8 cellular contexts compared by ENCODE assay signal in genomic region chr22:43109921-43110443, GRCh38. TPM values are rescaled to one million over a fixed set of nuclear protein-coding genes. Genes with fewer than 3 reads are reported as not detected.
A peak's percentile ranks its signal among the peaks of the same experiment; 100 is the strongest.
DNase-seq lines count a peak whose midpoint lies in the region; ATAC-seq and TF ChIP-seq lines count a peak whose summit lies in the region.

No MANE protein-coding gene starts in this region.

- H3K9me3 ChIP-seq in WERI-Rb-1 (ENCODE audit: severe bottlenecking) (no peaks in the 10 kb centered on the region), iPS-18c (ENCODE audit: control insufficient read depth, insufficient read depth, low read length) (no peaks in the 10 kb centered on the region)

- H3K27ac ChIP-seq in WERI-Rb-1, result no peak overlapping the region

- peaks cover 13% of the 10 kb centered on the region for H3K27me3 ChIP-seq in WERI-Rb-1 (ENCODE audit: insufficient read depth, low read depth, severe bottlenecking)

- ATAC-seq in stimulated activated naive CD8-positive, alpha-beta T cell treated with anti-CD3 and anti-CD28 coated beads, Interleukin-15, amount 100 ng/mL, for 72 hours, result no peak

- no peaks in the 10 kb centered on the region for H3K9me3 Mint-ChIP-seq in stimulated activated naive CD8-positive, alpha-beta T cell treated with anti-CD3 and anti-CD28 coated beads, Interleukin-15, amount 100 ng/mL, for 72 hours

- peaks cover 7% of the 10 kb centered on the region for H3K4me1 Mint-ChIP-seq in stimulated activated naive CD8-positive, alpha-beta T cell treated with anti-CD3 and anti-CD28 coated beads, Interleukin-15, amount 100 ng/mL, for 72 hours

- H3K36me3 ChIP-seq in WERI-Rb-1, result no peaks in the 10 kb centered on the region

- H3K4me3 Mint-ChIP-seq in stimulated activated naive CD8-positive, alpha-beta T cell treated with anti-CD3 and anti-CD28 coated beads, Interleukin-15, amount 100 ng/mL, for 72 hours, result peak overlapping the region; percentile 81 to 84

- no peaks in the 10 kb centered on the region for H3K27me3 Mint-ChIP-seq in stimulated activated naive CD8-positive, alpha-beta T cell treated with anti-CD3 and anti-CD28 coated beads, Interleukin-15, amount 100 ng/mL, for 72 hours

- no peak overlapping the region for H3K27ac Mint-ChIP-seq in stimulated activated naive CD8-positive, alpha-beta T cell treated with anti-CD3 and anti-CD28 coated beads, Interleukin-15, amount 100 ng/mL, for 72 hours

- TF ChIP-seq CTCF in WERI-Rb-1 (IDR thresholded peaks at IDR 0.05; ENCODE audit: low read depth, low read length), result no peak

- peak; percentile 19 for DNase-seq in NCI-H2227 (lab: John Stamatoyannopoulos, UW; ENCODE audit: unreplicated experiment)
- DNase-seq in NCI-H2227 treated with DMSO at 0.1 percent for 48 hours (lab: John Stamatoyannopoulos, UW), result no peak
- DNase-seq in WERI-Rb-1, result no peak
- DNase-seq in stimulated activated naive CD8-positive, alpha-beta T cell treated with anti-CD3 and anti-CD28 coated beads, Interleukin-15, amount 100 ng/mL, for 72 hours, result no peak
- DNase-seq in NCI-H526 (lab: John Stamatoyannopoulos, UW), result no peak
- DNase-seq in SK-N-DZ (ENCODE audit: low spot score), result no peak
- DNase-seq in NCI-H2081 (lab: John Stamatoyannopoulos, UW), result no peak

- H3K4me3 ChIP-seq in WERI-Rb-1 (ENCODE audit: low read depth, low read length) (peak overlapping the region; percentile 70), iPS-18c (ENCODE audit: insufficient read depth, low read depth, low read length) (peak overlapping the region; percentile 40)

RNA-seq across cellular contexts. Expression of gene BIK, which starts 0.6 kb away (rescaled TPM):
- not detected in 2 replicates for polyA plus RNA-seq in SK-N-DZ (2014; cell fraction: cytosol; rRNA removed)
- not detected in 2 replicates for polyA plus RNA-seq in SK-N-DZ (2014; cell fraction: nucleus; rRNA removed)

RNA-seq across cellular contexts. Expression of gene TTLL1, which starts 20.8 kb away (rescaled TPM):
- 11.9 and 15.2 TPM in 2 replicates for polyA plus RNA-seq in SK-N-DZ (2014; cell fraction: cytosol; rRNA removed)
- 5.1 and 6.4 TPM in 2 replicates for polyA plus RNA-seq in SK-N-DZ (2014; cell fraction: nucleus; rRNA removed)

RNA-seq across cellular contexts. Expression of gene MCAT, which starts 33.2 kb away (rescaled TPM):
- polyA plus RNA-seq in SK-N-DZ (2014; cell fraction: cytosol; rRNA removed), result 31.7 and 44.0 TPM in 2 replicates
- polyA plus RNA-seq in SK-N-DZ (2014; cell fraction: nucleus; rRNA removed), result 22.3 and 24.3 TPM in 2 replicates

RNA-seq across cellular contexts. Expression of gene TSPO, which starts 41.4 kb away (rescaled TPM):
- 5.8 and 11.7 TPM in 2 replicates for polyA plus RNA-seq in SK-N-DZ (2014; cell fraction: cytosol; rRNA removed)
- 4.1 and 13.1 TPM in 2 replicates for polyA plus RNA-seq in SK-N-DZ (2014; cell fraction: nucleus; rRNA removed)
